ENCODE assay signal across 7 cellular contexts in genomic region chr17:64120972-64121786, GRCh38. TPM values are rescaled to one million over a fixed set of nuclear protein-coding genes. Genes with fewer than 3 reads are reported as not detected.
DNase-seq lines count a peak whose midpoint lies in the region; ATAC-seq and TF ChIP-seq lines count a peak whose summit lies in the region.
"Not testable (repeated sequence)": the region's sequence is repeated elsewhere in the genome, so short reads cannot be mapped to it uniquely, and the experiment has no call there.

No MANE protein-coding gene starts in this region.

- in situ Hi-C loops in GM13976 (cut with MboI; ENCODE audit: low sequenced_read_pairs, unreplicated experiment) = loop anchor here (10.0 kb wide), 1 partner anchor 46 kb away; no protein-coding TSS in a partner anchor

- H3K4me1 Mint-ChIP-seq in activated B cell treated with CpG ODN at 0.5 μM for 24 hours = peaks cover 18% of the 10 kb centered on the region
- H3K4me1 Mint-ChIP-seq in activated naive CD8-positive, alpha-beta T cell treated with anti-CD3 and anti-CD28 coated beads, Interleukin-2, amount 10 ng/mL, durations not matched to agents 7 days and 5 days = peaks cover 12% of the 10 kb centered on the region

- not testable (repeated sequence) for H3K9me3 Mint-ChIP-seq in activated B cell treated with CpG ODN at 0.5 μM for 24 hours; activated naive CD8-positive, alpha-beta T cell treated with anti-CD3 and anti-CD28 coated beads, Interleukin-2, amount 10 ng/mL, durations not matched to agents 7 days and 5 days

- not testable (repeated sequence) for H3K9ac ChIP-seq in mucosa of rectum (ENCODE audit: low read depth in 1 of 2, low read length in 2 of 2)

- H3K27ac ChIP-seq in mucosa of rectum (ENCODE audit: low read depth in 2 of 2, low read length in 2 of 2) = peak overlapping the region; percentile 43 to 69

- H3K36me3 ChIP-seq in mucosa of rectum (ENCODE audit: control insufficient read depth in 2 of 2, insufficient read depth in 2 of 2, low read length in 2 of 2) = not testable (repeated sequence)

- intact Hi-C loops in activated B cell treated with CpG ODN at 0.5 μM for 24 hours (cut with micrococcal nuclease) = not testable (repeated sequence)

- H3K4me3 ChIP-seq in mucosa of rectum (ENCODE audit: low read length in 2 of 2) = peak overlapping the region in 1 of 2 donors; percentile 22

- not testable (repeated sequence) for H3K27me3 ChIP-seq in mucosa of rectum (ENCODE audit: control insufficient read depth in 2 of 2, insufficient read depth in 2 of 2, low read length in 2 of 2)

- H3K27me3 Mint-ChIP-seq in activated B cell treated with CpG ODN at 0.5 μM for 24 hours; activated naive CD8-positive, alpha-beta T cell treated with anti-CD3 and anti-CD28 coated beads, Interleukin-2, amount 10 ng/mL, durations not matched to agents 7 days and 5 days: not testable (repeated sequence)

- CTCF ChIA-PET in activated B cell treated with CpG ODN at 0.5 μM for 24 hours (lab: Charles Lee) = interaction anchor here (1.3 kb wide), 1 partner anchor 93 kb away, joined by 5 read pairs; no protein-coding TSS in a partner anchor

- not testable (repeated sequence) for H3K4me3 Mint-ChIP-seq in activated B cell treated with CpG ODN at 0.5 μM for 24 hours; activated naive CD8-positive, alpha-beta T cell treated with anti-CD3 and anti-CD28 coated beads, Interleukin-2, amount 10 ng/mL, durations not matched to agents 7 days and 5 days

- DNase-seq in GM13976 (ENCODE audit: low spot score) = peak; percentile 50
- not testable (repeated sequence) for DNase-seq in activated B cell treated with CpG ODN at 0.5 μM for 24 hours; activated naive CD8-positive, alpha-beta T cell treated with anti-CD3 and anti-CD28 coated beads, Interleukin-2, amount 10 ng/mL, durations not matched to agents 7 days and 5 days

- POLR2A ChIA-PET in activated B cell treated with CpG ODN at 0.5 μM for 24 hours (lab: Charles Lee) = interaction anchor here (0.6 to 1.2 kb wide), 3 partner anchors 47 to 93 kb away, joined by 3 to 4 read pairs (median 4); no protein-coding TSS in a partner anchor
- POLR2A ChIA-PET in activated naive CD8-positive, alpha-beta T cell treated with anti-CD3 and anti-CD28 coated beads, Interleukin-2, amount 10 ng/mL, durations not matched to agents 7 days and 5 days (lab: Charles Lee) = interaction anchor here (0.6 to 1.6 kb wide), 2 partner anchors 9 to 158 kb away, joined by 3 to 7 read pairs; partner anchors contain the start of gene ERN1

- peak overlapping the region; percentile 63 for H3K27ac Mint-ChIP-seq in activated B cell treated with CpG ODN at 0.5 μM for 24 hours
- not testable (repeated sequence) for H3K27ac Mint-ChIP-seq in activated naive CD8-positive, alpha-beta T cell treated with anti-CD3 and anti-CD28 coated beads, Interleukin-2, amount 10 ng/mL, durations not matched to agents 7 days and 5 days

- not testable (repeated sequence) for H3K36me3 Mint-ChIP-seq in activated B cell treated with CpG ODN at 0.5 μM for 24 hours (ENCODE audit: low read depth)
- H3K36me3 Mint-ChIP-seq in activated naive CD8-positive, alpha-beta T cell treated with anti-CD3 and anti-CD28 coated beads, Interleukin-2, amount 10 ng/mL, durations not matched to agents 7 days and 5 days = peaks cover 15% of the 10 kb centered on the region

- TF ChIP-seq CTCF in GM13976 (IDR thresholded peaks at IDR 0.05; ENCODE audit: borderline replicate concordance, control extremely low read depth, extremely low read depth, insufficient read depth, missing control alignments); activated B cell treated with CpG ODN at 0.5 μM for 24 hours (IDR thresholded peaks at IDR 0.05): not testable (repeated sequence)

- peak; percentile 77 for ATAC-seq in GM19452 (IDR thresholded peaks at IDR 0.05; ENCODE audit: unreplicated experiment)
- ATAC-seq in HG02840 (IDR thresholded peaks at IDR 0.05; ENCODE audit: low FRiP score, unreplicated experiment) = peak; percentile 72
- peak; percentile 75 for ATAC-seq in HG03520 (IDR thresholded peaks at IDR 0.05; ENCODE audit: unreplicated experiment)
- peak; percentile 42 for ATAC-seq in activated B cell treated with CpG ODN at 0.5 μM for 24 hours (ENCODE audit: low read depth)
- ATAC-seq in activated naive CD8-positive, alpha-beta T cell treated with anti-CD3 and anti-CD28 coated beads, Interleukin-2, amount 10 ng/mL, durations not matched to agents 7 days and 5 days (ENCODE audit: low read depth) = peak; percentile 48

- H3K4me1 ChIP-seq in mucosa of rectum (ENCODE audit: control insufficient read depth in 2 of 2, insufficient read depth in 2 of 2, low read length in 2 of 2) = peaks cover 14% of the 10 kb centered on the region in 2 donors

- H3K9me3 ChIP-seq in mucosa of rectum (ENCODE audit: control insufficient read depth in 2 of 2, low read length in 2 of 2) = not testable (repeated sequence)

RNA-seq across cellular contexts. Expression of gene ERN1, which starts 8.8 kb away (rescaled TPM):
- 11.9 and 12.9 TPM in 2 replicates for total RNA-seq in activated B cell treated with CpG ODN at 0.5 μM for 24 hours
- 10 to 100 TPM; 38.6 to 45.3 TPM for total RNA-seq in activated naive CD8-positive, alpha-beta T cell treated with anti-CD3 and anti-CD28 coated beads, Interleukin-2, amount 10 ng/mL, durations not matched to agents 7 days and 5 days
